Comparison of ENCODE assay signal across 17 cellular contexts in genomic region chr2:180002198-180002597, GRCh38.
"Had no signal": no experiment of that assay in that cellular context is flagged by ENCODE, and none has a peak within 500 bp of the region (broad histone marks: within the 10 kb centered on the region; RNA-seq: fewer than 3 reads in every experiment).

No MANE protein-coding gene starts in this region.

- H3K9me3 Mint-ChIP-seq: activated naive CD4-positive, alpha-beta T cell treated with anti-CD3 and anti-CD28 coated beads, Interleukin-2, amount 50 U/mL, for 72 hours; activated T-cell treated with anti-CD3 and anti-CD28 coated beads, Interleukin-2, amount 50 U/mL, for 24 hours; brain; endodermal cell had no signal

- H3K36me3 ChIP-seq: stomach, thoracic aorta had no signal

- H3K27ac Mint-ChIP-seq: activated CD8-positive, alpha-beta memory T cell treated with anti-CD3 and anti-CD28 coated beads, Interleukin-2, amount 10 ng/mL, durations not matched to agents 7 days and 5 days; activated naive CD4-positive, alpha-beta T cell treated with anti-CD3 and anti-CD28 coated beads, Interleukin-2, amount 50 U/mL, for 72 hours; endodermal cell had no signal

- H3K4me3 Mint-ChIP-seq: activated CD8-positive, alpha-beta memory T cell treated with anti-CD3 and anti-CD28 coated beads, Interleukin-2, amount 10 ng/mL, durations not matched to agents 7 days and 5 days; activated T-cell treated with anti-CD3 and anti-CD28 coated beads, Interleukin-2, amount 50 U/mL, for 24 hours; endodermal cell had no signal

- H3K9me3 ChIP-seq: stomach, thoracic aorta had no signal

- H3K27ac ChIP-seq: skin epidermis, stomach, thoracic aorta had no signal

- H3K27me3 Mint-ChIP-seq: activated CD8-positive, alpha-beta memory T cell treated with anti-CD3 and anti-CD28 coated beads, Interleukin-2, amount 10 ng/mL, durations not matched to agents 7 days and 5 days; activated T-cell treated with anti-CD3 and anti-CD28 coated beads, Interleukin-2, amount 50 U/mL, for 24 hours had no signal

- H3K36me3 Mint-ChIP-seq: brain had no signal

- H3K4me3 ChIP-seq: lung, skin epidermis, stomach, thoracic aorta had no signal

- DNase-seq: activated CD4-positive, alpha-beta T cell treated with anti-CD3 and anti-CD28 coated beads, Interleukin-2, amount 50 U/mL, for 48 hours; activated CD4-positive, CD25-positive, alpha-beta regulatory T cell treated with anti-CD3 and anti-CD28 coated beads, Interleukin-2, amount 50 U/mL, for 72 hours; activated CD8-positive, alpha-beta memory T cell treated with anti-CD3 and anti-CD28 coated beads, Interleukin-2, amount 10 ng/mL, durations not matched to agents 7 days and 5 days; activated effector memory CD4-positive, alpha-beta T cell treated with anti-CD3 and anti-CD28 coated beads, Interleukin-2, amount 50 U/mL, for 16 hours; activated T-cell treated with anti-CD3 and anti-CD28 coated beads, Interleukin-2, amount 50 U/mL, for 24 hours; amniotic stem cell; cerebellar nuclear complex; endodermal cell; hypothalamus; midbrain; posterior cingulate gyrus; stomach had no signal

- H3K27me3 ChIP-seq: stomach had no signal

- ATAC-seq: activated CD8-positive, alpha-beta memory T cell treated with anti-CD3 and anti-CD28 coated beads, Interleukin-2, amount 10 ng/mL, durations not matched to agents 7 days and 5 days; activated naive CD4-positive, alpha-beta T cell treated with anti-CD3 and anti-CD28 coated beads, Interleukin-2, amount 50 U/mL, for 72 hours had no signal
